ENCODE assay signal across 2 cellular contexts in the genomic region with DNA sequence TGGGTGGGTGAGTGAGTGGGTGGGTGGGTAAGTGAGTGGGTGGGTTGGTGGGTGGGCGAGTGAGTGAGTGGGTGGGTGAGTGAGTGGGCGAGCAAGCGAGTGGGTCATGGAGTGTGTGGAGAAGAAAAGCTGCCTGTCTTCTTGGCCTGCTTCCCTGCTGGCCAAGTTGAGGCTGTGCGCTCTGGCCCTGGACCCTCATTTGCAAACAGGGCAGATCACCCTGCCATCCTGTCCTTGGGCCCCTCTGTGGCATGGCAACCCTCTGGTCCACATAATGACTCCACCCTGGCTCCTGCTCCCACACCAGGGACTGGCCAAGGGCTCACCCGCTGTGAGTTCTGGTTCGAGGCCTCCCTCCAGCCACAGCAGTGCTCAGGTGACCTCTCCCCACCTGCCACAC.
TF ChIP-seq lines count a peak whose summit lies in the region.

No MANE protein-coding gene starts in this region.

TF ChIP-seq in HEK293T, 16 proteins besides CTCF, POLR2A, EP300 and RAD21:
- TF ChIP-seq ELF4 (IDR thresholded peaks at IDR 0.05) (no peak), FOXA1 (IDR thresholded peaks at IDR 0.05) (no peak), SUZ12 (IDR thresholded peaks at IDR 0.05) (no peak), CTBP1 (IDR thresholded peaks at IDR 0.05; ENCODE audit: borderline replicate concordance) (no peak), TARDBP (IDR thresholded peaks at IDR 0.05) (no peak), HDGF (IDR thresholded peaks at IDR 0.05; ENCODE audit: borderline replicate concordance) (no peak), NFRKB (IDR thresholded peaks at IDR 0.05) (no peak), SP1 (IDR thresholded peaks at IDR 0.05) (no peak), LEF1 (IDR thresholded peaks at IDR 0.05; ENCODE audit: borderline replicate concordance) (no peak), ARNT (IDR thresholded peaks at IDR 0.05) (no peak), ZNF384 (IDR thresholded peaks at IDR 0.05) (no peak), BHLHE40 (IDR thresholded peaks at IDR 0.05; ENCODE audit: borderline replicate concordance) (no peak), FOXK2 (IDR thresholded peaks at IDR 0.05) (no peak), L3MBTL2 (conservative IDR thresholded peaks at IDR 0.05) (no peak)
- TF ChIP-seq, protein P1, sequence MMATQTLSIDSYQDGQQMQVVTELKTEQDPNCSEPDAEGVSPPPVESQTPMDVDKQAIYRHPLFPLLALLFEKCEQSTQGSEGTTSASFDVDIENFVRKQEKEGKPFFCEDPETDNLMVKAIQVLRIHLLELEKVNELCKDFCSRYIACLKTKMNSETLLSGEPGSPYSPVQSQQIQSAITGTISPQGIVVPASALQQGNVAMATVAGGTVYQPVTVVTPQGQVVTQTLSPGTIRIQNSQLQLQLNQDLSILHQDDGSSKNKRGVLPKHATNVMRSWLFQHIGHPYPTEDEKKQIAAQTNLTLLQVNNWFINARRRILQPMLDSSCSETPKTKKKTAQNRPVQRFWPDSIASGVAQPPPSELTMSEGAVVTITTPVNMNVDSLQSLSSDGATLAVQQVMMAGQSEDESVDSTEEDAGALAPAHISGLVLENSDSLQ (IDR thresholded peaks at IDR 0.05), result no peak
TF ChIP-seq in HEK293T: peak in this region for 0.

TF ChIP-seq in K562, 482 proteins besides CTCF, POLR2A, EP300 and RAD21:
- TF ChIP-seq SAFB (IDR thresholded peaks at IDR 0.05; ENCODE audit: borderline replicate concordance, low read depth, low read length) (peak; percentile 48; the same call in 1 of the 2 replicates), HNRNPL (IDR thresholded peaks at IDR 0.05; ENCODE audit: low read depth, low read length) (peak; percentile 77), EGR1 (conservative IDR thresholded peaks at IDR 0.05) (peak; percentile 64), POLR2G (IDR thresholded peaks at IDR 0.05; ENCODE audit: low read depth, low read length) (0 out of 2 replicates have a peak, but pooled peaks have one; percentile 18), DPF2 (IDR thresholded peaks at IDR 0.05) (no peak)
- TF ChIP-seq, protein P2, sequence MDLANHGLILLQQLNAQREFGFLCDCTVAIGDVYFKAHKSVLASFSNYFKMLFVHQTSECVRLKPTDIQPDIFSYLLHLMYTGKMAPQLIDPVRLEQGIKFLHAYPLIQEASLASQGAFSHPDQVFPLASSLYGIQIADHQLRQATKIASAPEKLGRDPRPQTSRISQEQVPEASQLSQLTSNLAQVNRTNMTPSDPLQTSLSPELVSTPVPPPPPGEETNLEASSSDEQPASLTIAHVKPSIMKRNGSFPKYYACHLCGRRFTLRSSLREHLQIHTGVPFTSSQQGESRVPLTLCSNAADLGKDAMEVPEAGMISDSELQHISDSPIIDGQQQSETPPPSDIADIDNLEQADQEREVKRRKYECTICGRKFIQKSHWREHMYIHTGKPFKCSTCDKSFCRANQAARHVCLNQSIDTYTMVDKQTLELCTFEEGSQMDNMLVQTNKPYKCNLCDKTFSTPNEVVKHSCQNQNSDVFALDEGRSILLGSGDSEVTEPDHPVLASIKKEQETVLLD (IDR thresholded peaks at IDR 0.05), result no peak
